ENCODE assay signal across 8 cellular contexts in the genomic region with DNA sequence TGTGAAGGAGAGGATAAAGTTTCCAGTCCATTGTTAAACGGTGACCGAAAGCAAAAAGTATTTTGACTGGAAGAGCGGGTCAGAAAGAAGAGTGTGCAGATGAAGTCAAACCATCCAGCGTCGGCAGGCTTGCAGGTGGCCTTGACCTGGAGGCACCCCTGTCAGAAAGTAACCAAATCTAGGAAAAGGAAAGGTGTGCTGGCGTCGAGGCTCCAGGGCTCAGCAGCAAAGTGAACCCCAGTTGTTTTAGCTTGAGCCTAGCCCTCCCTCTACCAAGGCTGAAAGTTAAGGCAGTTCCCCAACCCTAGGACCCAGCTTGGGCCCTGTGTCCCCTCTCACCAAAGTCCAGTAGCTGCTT. TPM values are rescaled to one million over a fixed set of nuclear protein-coding genes. Genes with fewer than 3 reads are reported as not detected.
A peak's percentile ranks its signal among the peaks of the same experiment; 100 is the strongest.
DNase-seq lines count a peak whose midpoint lies in the region; ATAC-seq and TF ChIP-seq lines count a peak whose summit lies in the region.

No MANE protein-coding gene starts in this region.

- H3K36me3 ChIP-seq in WERI-Rb-1 (no peaks in the 10 kb centered on the region), neuron (ENCODE audit: insufficient read depth, low read length) (no peaks in the 10 kb centered on the region), Karpas-422 (ENCODE audit: insufficient read depth, low read length) (no peaks in the 10 kb centered on the region)

- H3K27ac ChIP-seq in WERI-Rb-1 (no peak overlapping the region), Karpas-422 (ENCODE audit: low read length) (no peak overlapping the region)

- no peaks in the 10 kb centered on the region for H3K9me2 ChIP-seq in Karpas-422 (replicated peaks; ENCODE audit: insufficient read depth, low read length)

- peaks cover 12% of the 10 kb centered on the region for H3K27me3 ChIP-seq in WERI-Rb-1 (ENCODE audit: insufficient read depth, low read depth, severe bottlenecking)
- H3K27me3 ChIP-seq in neuron (ENCODE audit: insufficient read depth, low read length): peaks cover 20% of the 10 kb centered on the region
- no peaks in the 10 kb centered on the region for H3K27me3 ChIP-seq in Karpas-422 (ENCODE audit: low read length)

- TF ChIP-seq CTCF in AG04449 (IDR thresholded peaks at IDR 0.05; ENCODE audit: insufficient read depth, low read length, missing control alignments): no peak
- TF ChIP-seq CTCF in WERI-Rb-1 (IDR thresholded peaks at IDR 0.05; ENCODE audit: low read depth, low read length): no peak

- H3K9ac ChIP-seq in Karpas-422 (ENCODE audit: low read length): no peak overlapping the region

- CTCF ChIA-PET in AG04449 (lab: Yijun Ruan, JAX): interaction anchor here (0.8 kb wide), 1 partner anchor 84 kb away, joined by 3 read pairs; no protein-coding TSS in a partner anchor

- intact Hi-C loops in left cardiac atrium (cut with DNase I): loop anchor here (2.0 to 5.0 kb wide), 4 partner anchors 13 to 86 kb away; no protein-coding TSS in a partner anchor

- H2AFZ ChIP-seq in neuron (ENCODE audit: low read depth, low read length) (peak overlapping the region; percentile 93), Karpas-422 (ENCODE audit: low read length) (no peak overlapping the region)

- no peaks in the 10 kb centered on the region for H3K9me3 ChIP-seq in WERI-Rb-1 (ENCODE audit: severe bottlenecking)
- H3K9me3 ChIP-seq in neuron (ENCODE audit: low read length): no peaks in the 10 kb centered on the region
- H3K9me3 ChIP-seq in Karpas-422 (ENCODE audit: low read length): no peaks in the 10 kb centered on the region

- ATAC-seq in left cardiac atrium: peak; percentile 1 to 9
- no peak for ATAC-seq in HG02970 (IDR thresholded peaks at IDR 0.05; ENCODE audit: low FRiP score, unreplicated experiment)
- ATAC-seq in GM21360 (IDR thresholded peaks at IDR 0.05; ENCODE audit: unreplicated experiment): no peak
- ATAC-seq in GM18498 (IDR thresholded peaks at IDR 0.05; ENCODE audit: unreplicated experiment): no peak

- no peaks in the 10 kb centered on the region for H4K20me1 ChIP-seq in Karpas-422 (ENCODE audit: insufficient read depth, low read depth, low read length)

- H3K79me2 ChIP-seq in Karpas-422 (ENCODE audit: low read length): no peaks in the 10 kb centered on the region

- POLR2A ChIA-PET in AG04449 (lab: Yijun Ruan, JAX): no interaction called here

- DNase-seq in AG04449 (ENCODE audit: low read depth, low spot score) (no peak), WERI-Rb-1 (no peak), left cardiac atrium (no peak), Karpas-422 (no peak)

- no peak overlapping the region for H3K4me2 ChIP-seq in Karpas-422 (ENCODE audit: low read depth, low read length, poor library complexity, severe bottlenecking)

- H3K4me1 ChIP-seq in neuron (ENCODE audit: insufficient read depth, low read length) (peaks cover 12% of the 10 kb centered on the region), Karpas-422 (ENCODE audit: low read length) (no peaks in the 10 kb centered on the region)

- H3K4me3 ChIP-seq in AG04449 (ENCODE audit: low read depth, low read length) (peak overlapping the region; percentile 59), WERI-Rb-1 (ENCODE audit: low read depth, low read length) (peak overlapping the region; percentile 75), neuron (ENCODE audit: low read length) (peak overlapping the region; percentile 68), Karpas-422 (ENCODE audit: low read length) (no peak overlapping the region)

RNA-seq across cellular contexts. Expression of a gene that starts 0.5 kb away (rescaled TPM):
- 100 to 1,000 TPM; 129 to 528 TPM for total RNA-seq in left cardiac atrium
- total RNA-seq in Karpas-422 (2014; rRNA removed; shearing (Covaris generic); ENCODE audit: low replicate concordance): not detected in 2 replicates

Comparison
In these comparisons a context has a peak if more than half of its experiments do, and no peak if none do; other contexts are left out.
1. ATAC-seq: peak in left cardiac atrium (2 of 2); none in HG02970 (single experiment), GM21360 (single experiment) and GM18498 (single experiment).
2. RNA of a gene that starts 0.5 kb away (total RNA-seq): 129 to 528 TPM in left cardiac atrium; not detected in Karpas-422; every median in the first group is over 100 times any median in the second.